In the genomic region with DNA sequence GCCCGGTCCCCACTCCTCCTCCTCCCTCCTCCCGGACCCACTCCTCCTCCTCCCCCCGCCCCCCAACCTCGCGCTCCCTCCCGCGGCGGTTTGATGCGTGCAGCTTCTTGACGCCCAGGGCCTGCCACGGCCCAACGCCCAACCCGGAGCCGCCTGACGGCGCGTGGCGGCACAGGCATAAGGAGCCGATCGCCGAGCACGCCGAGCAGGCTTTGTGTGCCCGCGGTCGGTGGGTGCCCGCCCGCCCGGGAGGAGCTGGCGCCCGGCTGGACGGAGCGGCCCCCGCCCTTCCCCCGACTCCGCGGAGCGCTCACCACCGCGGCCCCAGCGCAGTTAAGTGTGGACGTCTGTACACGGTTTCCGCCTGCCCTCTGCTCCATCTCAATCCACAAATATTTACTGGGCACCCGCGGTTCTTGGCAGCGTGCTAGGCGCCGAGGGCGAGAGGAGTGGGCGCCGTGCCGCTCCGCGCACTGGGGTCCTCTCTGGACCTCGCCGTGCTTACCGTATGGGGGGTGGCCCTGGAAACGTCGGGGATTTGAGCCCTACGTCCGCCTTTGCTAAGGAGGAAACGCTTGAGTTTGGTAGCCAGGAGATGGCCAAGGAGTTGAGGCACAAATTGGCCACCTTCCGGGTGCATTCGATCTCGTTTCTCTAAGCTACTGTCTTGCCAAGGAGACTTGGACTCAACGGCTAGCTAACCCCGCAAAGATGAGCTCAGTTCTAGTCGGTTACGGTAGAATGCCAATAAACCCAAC, we compare ENCODE assay signal across 1 cellular context.
TF ChIP-seq lines count a peak whose summit lies in the region.

No MANE protein-coding gene starts in this region.

TF ChIP-seq in K562, 482 proteins besides CTCF, POLR2A, EP300 and RAD21 (continued from another document and continues in another):
- no peak for TF ChIP-seq SNRNP70 (optimal IDR thresholded peaks at IDR 0.05; ENCODE audit: low read depth, low read length)
- TF ChIP-seq TEAD1 (CRISPR knock-in tag; IDR thresholded peaks at IDR 0.05), result 0 out of 4 replicates have a peak, but pooled peaks of 1 of the 2 experiments have one; percentile 36
- TF ChIP-seq, protein P1, sequence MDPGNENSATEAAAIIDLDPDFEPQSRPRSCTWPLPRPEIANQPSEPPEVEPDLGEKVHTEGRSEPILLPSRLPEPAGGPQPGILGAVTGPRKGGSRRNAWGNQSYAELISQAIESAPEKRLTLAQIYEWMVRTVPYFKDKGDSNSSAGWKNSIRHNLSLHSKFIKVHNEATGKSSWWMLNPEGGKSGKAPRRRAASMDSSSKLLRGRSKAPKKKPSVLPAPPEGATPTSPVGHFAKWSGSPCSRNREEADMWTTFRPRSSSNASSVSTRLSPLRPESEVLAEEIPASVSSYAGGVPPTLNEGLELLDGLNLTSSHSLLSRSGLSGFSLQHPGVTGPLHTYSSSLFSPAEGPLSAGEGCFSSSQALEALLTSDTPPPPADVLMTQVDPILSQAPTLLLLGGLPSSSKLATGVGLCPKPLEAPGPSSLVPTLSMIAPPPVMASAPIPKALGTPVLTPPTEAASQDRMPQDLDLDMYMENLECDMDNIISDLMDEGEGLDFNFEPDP (CRISPR knock-in tag; IDR thresholded peaks at IDR 0.05), result no peak
- TF ChIP-seq CBX2 (IDR thresholded peaks at IDR 0.05; ENCODE audit: insufficient read depth, low read length, poor library complexity, severe bottlenecking), result no peak
- TF ChIP-seq NEUROD1 (IDR thresholded peaks at IDR 0.05; ENCODE audit: borderline replicate concordance, low read depth, low read length, partially characterized antibody), result peak; percentile 98
- 0 out of 2 replicates have a peak, but pooled peaks have one; percentile 27 for TF ChIP-seq ZNF134 (CRISPR knock-in tag; conservative IDR thresholded peaks at IDR 0.05)
- TF ChIP-seq ZKSCAN3 (CRISPR knock-in tag; IDR thresholded peaks at IDR 0.05), result no peak
- no peak for TF ChIP-seq NR2C1 (IDR thresholded peaks at IDR 0.05)
- no peak for TF ChIP-seq NR2C1 (tag; IDR thresholded peaks at IDR 0.05)
- TF ChIP-seq, protein P2, sequence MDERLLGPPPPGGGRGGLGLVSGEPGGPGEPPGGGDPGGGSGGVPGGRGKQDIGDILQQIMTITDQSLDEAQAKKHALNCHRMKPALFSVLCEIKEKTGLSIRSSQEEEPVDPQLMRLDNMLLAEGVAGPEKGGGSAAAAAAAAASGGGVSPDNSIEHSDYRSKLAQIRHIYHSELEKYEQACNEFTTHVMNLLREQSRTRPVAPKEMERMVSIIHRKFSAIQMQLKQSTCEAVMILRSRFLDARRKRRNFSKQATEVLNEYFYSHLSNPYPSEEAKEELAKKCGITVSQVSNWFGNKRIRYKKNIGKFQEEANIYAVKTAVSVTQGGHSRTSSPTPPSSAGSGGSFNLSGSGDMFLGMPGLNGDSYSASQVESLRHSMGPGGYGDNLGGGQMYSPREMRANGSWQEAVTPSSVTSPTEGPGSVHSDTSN (CRISPR knock-in tag; IDR thresholded peaks at IDR 0.05; ENCODE audit: low read depth), result no peak
- TF ChIP-seq, protein P2 (tag; conservative IDR thresholded peaks at IDR 0.05; ENCODE audit: low read depth), result no peak
- no peak for TF ChIP-seq ZNF253 (CRISPR knock-in tag; conservative IDR thresholded peaks at IDR 0.05)
- peak; percentile 48; the same call in 1 of the 2 replicates for TF ChIP-seq FOSL1 (tag; conservative IDR thresholded peaks at IDR 0.05)
- TF ChIP-seq NCOR1 (IDR thresholded peaks at IDR 0.05), result peak; percentile 25; the same call in 1 of the 2 replicates
- peak; percentile 44; the same call in 1 of the 2 replicates for TF ChIP-seq EP400 (IDR thresholded peaks at IDR 0.05)
- TF ChIP-seq HNRNPLL (IDR thresholded peaks at IDR 0.05; ENCODE audit: low read depth, low read length, poor library complexity, severe bottlenecking), result no peak
- TF ChIP-seq, protein P3, sequence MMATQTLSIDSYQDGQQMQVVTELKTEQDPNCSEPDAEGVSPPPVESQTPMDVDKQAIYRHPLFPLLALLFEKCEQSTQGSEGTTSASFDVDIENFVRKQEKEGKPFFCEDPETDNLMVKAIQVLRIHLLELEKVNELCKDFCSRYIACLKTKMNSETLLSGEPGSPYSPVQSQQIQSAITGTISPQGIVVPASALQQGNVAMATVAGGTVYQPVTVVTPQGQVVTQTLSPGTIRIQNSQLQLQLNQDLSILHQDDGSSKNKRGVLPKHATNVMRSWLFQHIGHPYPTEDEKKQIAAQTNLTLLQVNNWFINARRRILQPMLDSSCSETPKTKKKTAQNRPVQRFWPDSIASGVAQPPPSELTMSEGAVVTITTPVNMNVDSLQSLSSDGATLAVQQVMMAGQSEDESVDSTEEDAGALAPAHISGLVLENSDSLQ (IDR thresholded peaks at IDR 0.05), result peak; percentile 45; the same call in 1 of the 2 replicates
- no peak for TF ChIP-seq ZNF3 (CRISPR knock-in tag; IDR thresholded peaks at IDR 0.05)
- no peak for TF ChIP-seq NR3C1 (CRISPR knock-in tag; IDR thresholded peaks at IDR 0.05)
- TF ChIP-seq, protein P4, sequence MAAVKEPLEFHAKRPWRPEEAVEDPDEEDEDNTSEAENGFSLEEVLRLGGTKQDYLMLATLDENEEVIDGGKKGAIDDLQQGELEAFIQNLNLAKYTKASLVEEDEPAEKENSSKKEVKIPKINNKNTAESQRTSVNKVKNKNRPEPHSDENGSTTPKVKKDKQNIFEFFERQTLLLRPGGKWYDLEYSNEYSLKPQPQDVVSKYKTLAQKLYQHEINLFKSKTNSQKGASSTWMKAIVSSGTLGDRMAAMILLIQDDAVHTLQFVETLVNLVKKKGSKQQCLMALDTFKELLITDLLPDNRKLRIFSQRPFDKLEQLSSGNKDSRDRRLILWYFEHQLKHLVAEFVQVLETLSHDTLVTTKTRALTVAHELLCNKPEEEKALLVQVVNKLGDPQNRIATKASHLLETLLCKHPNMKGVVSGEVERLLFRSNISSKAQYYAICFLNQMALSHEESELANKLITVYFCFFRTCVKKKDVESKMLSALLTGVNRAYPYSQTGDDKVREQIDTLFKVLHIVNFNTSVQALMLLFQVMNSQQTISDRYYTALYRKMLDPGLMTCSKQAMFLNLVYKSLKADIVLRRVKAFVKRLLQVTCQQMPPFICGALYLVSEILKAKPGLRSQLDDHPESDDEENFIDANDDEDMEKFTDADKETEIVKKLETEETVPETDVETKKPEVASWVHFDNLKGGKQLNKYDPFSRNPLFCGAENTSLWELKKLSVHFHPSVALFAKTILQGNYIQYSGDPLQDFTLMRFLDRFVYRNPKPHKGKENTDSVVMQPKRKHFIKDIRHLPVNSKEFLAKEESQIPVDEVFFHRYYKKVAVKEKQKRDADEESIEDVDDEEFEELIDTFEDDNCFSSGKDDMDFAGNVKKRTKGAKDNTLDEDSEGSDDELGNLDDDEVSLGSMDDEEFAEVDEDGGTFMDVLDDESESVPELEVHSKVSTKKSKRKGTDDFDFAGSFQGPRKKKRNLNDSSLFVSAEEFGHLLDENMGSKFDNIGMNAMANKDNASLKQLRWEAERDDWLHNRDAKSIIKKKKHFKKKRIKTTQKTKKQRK (IDR thresholded peaks at IDR 0.05; ENCODE audit: borderline replicate concordance, low read depth, low read length), result 0 out of 2 replicates have a peak, but pooled peaks have one; percentile 11
- TF ChIP-seq, protein P5, sequence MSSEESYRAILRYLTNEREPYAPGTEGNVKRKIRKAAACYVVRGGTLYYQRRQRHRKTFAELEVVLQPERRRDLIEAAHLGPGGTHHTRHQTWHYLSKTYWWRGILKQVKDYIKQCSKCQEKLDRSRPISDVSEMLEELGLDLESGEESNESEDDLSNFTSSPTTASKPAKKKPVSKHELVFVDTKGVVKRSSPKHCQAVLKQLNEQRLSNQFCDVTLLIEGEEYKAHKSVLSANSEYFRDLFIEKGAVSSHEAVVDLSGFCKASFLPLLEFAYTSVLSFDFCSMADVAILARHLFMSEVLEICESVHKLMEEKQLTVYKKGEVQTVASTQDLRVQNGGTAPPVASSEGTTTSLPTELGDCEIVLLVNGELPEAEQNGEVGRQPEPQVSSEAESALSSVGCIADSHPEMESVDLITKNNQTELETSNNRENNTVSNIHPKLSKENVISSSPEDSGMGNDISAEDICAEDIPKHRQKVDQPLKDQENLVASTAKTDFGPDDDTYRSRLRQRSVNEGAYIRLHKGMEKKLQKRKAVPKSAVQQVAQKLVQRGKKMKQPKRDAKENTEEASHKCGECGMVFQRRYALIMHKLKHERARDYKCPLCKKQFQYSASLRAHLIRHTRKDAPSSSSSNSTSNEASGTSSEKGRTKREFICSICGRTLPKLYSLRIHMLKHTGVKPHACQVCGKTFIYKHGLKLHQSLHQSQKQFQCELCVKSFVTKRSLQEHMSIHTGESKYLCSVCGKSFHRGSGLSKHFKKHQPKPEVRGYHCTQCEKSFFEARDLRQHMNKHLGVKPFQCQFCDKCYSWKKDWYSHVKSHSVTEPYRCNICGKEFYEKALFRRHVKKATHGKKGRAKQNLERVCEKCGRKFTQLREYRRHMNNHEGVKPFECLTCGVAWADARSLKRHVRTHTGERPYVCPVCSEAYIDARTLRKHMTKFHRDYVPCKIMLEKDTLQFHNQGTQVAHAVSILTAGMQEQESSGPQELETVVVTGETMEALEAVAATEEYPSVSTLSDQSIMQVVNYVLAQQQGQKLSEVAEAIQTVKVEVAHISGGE (CRISPR knock-in tag; IDR thresholded peaks at IDR 0.05), result no peak; a peak in 1 of 6 replicates
- no peak for TF ChIP-seq LARP7 (IDR thresholded peaks at IDR 0.05)
- TF ChIP-seq, protein P6, sequence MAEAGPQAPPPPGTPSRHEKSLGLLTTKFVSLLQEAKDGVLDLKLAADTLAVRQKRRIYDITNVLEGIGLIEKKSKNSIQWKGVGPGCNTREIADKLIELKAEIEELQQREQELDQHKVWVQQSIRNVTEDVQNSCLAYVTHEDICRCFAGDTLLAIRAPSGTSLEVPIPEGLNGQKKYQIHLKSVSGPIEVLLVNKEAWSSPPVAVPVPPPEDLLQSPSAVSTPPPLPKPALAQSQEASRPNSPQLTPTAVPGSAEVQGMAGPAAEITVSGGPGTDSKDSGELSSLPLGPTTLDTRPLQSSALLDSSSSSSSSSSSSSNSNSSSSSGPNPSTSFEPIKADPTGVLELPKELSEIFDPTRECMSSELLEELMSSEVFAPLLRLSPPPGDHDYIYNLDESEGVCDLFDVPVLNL (CRISPR knock-in tag; IDR thresholded peaks at IDR 0.05; ENCODE audit: low read depth), result peak; percentile 75; the same call in 1 of the 2 replicates
- TF ChIP-seq ETV5 (CRISPR knock-in tag; IDR thresholded peaks at IDR 0.05; ENCODE audit: low read depth), result no peak
- no peak for TF ChIP-seq POLR2AphosphoS2 (IDR thresholded peaks at IDR 0.05; ENCODE audit: low read length)
- TF ChIP-seq, protein P7, sequence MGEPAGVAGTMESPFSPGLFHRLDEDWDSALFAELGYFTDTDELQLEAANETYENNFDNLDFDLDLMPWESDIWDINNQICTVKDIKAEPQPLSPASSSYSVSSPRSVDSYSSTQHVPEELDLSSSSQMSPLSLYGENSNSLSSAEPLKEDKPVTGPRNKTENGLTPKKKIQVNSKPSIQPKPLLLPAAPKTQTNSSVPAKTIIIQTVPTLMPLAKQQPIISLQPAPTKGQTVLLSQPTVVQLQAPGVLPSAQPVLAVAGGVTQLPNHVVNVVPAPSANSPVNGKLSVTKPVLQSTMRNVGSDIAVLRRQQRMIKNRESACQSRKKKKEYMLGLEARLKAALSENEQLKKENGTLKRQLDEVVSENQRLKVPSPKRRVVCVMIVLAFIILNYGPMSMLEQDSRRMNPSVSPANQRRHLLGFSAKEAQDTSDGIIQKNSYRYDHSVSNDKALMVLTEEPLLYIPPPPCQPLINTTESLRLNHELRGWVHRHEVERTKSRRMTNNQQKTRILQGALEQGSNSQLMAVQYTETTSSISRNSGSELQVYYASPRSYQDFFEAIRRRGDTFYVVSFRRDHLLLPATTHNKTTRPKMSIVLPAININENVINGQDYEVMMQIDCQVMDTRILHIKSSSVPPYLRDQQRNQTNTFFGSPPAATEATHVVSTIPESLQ (CRISPR knock-in tag; IDR thresholded peaks at IDR 0.05), result peak; percentile 44; the same call in 1 of the 2 replicates
- TF ChIP-seq HMG20B (CRISPR knock-in tag; IDR thresholded peaks at IDR 0.05), result no peak
- TF ChIP-seq, protein P8, sequence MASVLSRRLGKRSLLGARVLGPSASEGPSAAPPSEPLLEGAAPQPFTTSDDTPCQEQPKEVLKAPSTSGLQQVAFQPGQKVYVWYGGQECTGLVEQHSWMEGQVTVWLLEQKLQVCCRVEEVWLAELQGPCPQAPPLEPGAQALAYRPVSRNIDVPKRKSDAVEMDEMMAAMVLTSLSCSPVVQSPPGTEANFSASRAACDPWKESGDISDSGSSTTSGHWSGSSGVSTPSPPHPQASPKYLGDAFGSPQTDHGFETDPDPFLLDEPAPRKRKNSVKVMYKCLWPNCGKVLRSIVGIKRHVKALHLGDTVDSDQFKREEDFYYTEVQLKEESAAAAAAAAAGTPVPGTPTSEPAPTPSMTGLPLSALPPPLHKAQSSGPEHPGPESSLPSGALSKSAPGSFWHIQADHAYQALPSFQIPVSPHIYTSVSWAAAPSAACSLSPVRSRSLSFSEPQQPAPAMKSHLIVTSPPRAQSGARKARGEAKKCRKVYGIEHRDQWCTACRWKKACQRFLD (CRISPR knock-in tag; IDR thresholded peaks at IDR 0.05), result 0 out of 2 replicates have a peak, but pooled peaks have one; percentile 9
- TF ChIP-seq, protein P9, sequence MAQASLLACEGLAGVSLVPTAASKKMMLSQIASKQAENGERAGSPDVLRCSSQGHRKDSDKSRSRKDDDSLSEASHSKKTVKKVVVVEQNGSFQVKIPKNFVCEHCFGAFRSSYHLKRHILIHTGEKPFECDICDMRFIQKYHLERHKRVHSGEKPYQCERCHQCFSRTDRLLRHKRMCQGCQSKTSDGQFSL (CRISPR knock-in tag; IDR thresholded peaks at IDR 0.05), result no peak
- TF ChIP-seq, protein P9 (tag; IDR thresholded peaks at IDR 0.05), result peak in 1 of 2 experiments; percentile 55; a peak in 1 of 4 replicates
- TF ChIP-seq CBX5 (IDR thresholded peaks at IDR 0.05; ENCODE audit: borderline replicate concordance, low read depth), result no peak
- no peak for TF ChIP-seq NFE2L1 (tag; IDR thresholded peaks at IDR 0.05; ENCODE audit: borderline replicate concordance, low read depth)
- TF ChIP-seq, protein P10, sequence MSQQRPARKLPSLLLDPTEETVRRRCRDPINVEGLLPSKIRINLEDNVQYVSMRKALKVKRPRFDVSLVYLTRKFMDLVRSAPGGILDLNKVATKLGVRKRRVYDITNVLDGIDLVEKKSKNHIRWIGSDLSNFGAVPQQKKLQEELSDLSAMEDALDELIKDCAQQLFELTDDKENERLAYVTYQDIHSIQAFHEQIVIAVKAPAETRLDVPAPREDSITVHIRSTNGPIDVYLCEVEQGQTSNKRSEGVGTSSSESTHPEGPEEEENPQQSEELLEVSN (IDR thresholded peaks at IDR 0.05; ENCODE audit: borderline replicate concordance in 1 of 2, extremely low read depth in 1 of 2, insufficient read depth in 1 of 2, insufficient read length in 1 of 2, low read depth in 1 of 2, low read length in 1 of 2, poor library complexity in 1 of 2, severe bottlenecking in 1 of 2), result peak; percentile 79 to 95
- TF ChIP-seq RCOR1 (IDR thresholded peaks at IDR 0.05; ENCODE audit: borderline replicate concordance in 1 of 2, low read depth in 2 of 2, low read length in 2 of 2), result peak in 1 of 2 experiments; percentile 70; a peak in 2 of 4 replicates
- peak; percentile 42; the same call in 1 of the 2 replicates for TF ChIP-seq STAG1 (CRISPR knock-in tag; IDR thresholded peaks at IDR 0.05; ENCODE audit: borderline replicate concordance)
